ENCODE assay signal across 8 cellular contexts in the genomic region with DNA sequence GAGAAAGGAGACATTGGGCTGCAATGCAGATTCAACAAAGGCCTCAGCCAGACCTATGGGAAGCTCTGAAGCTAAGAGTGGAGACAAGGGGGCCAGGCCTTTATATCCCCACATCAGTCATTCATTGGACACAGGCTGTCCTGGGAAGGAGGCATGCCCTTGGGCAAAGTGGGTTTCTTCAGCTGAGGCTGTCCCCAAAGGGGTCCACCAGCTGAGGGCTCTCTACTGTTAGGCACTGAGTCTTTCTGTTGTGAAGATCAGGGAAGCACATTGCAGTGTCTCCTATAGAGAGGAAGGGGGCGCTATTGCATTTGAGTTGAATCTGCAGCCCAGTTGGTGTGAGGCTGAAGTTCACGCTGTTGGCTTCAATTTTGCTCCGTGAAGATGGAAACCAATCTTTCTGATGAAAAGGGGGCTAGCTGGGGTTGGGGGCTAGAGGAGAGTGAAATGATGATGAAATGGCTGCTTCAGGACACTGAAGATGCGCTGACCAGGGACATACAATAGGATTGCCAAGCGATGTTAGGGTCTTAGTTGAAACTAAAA. TPM values are rescaled to one million over a fixed set of nuclear protein-coding genes. Genes with fewer than 3 reads are reported as not detected.
DNase-seq lines count a peak whose midpoint lies in the region; ATAC-seq and TF ChIP-seq lines count a peak whose summit lies in the region.

No MANE protein-coding gene starts in this region.

- 32 to 42% methylated on average over 5 of the region's 5 CpGs for WGBS in lung, 2 donors
- WGBS in thyroid gland, 2 donors, result 23 to 25% methylated on average over 5 of the region's 5 CpGs

- ATAC-seq in HG02973 (IDR thresholded peaks at IDR 0.05; ENCODE audit: unreplicated experiment), result peak; percentile 63
- ATAC-seq in lung (ENCODE audit: insufficient read depth, low FRiP score), result peak; percentile 82

- H3K27ac ChIP-seq in WERI-Rb-1, result no peak overlapping the region
- H3K27ac ChIP-seq in lung (ENCODE audit: low read depth in 1 of 2, low read length in 1 of 2), result no peak overlapping the region
- H3K27ac ChIP-seq in thyroid gland, result no peak overlapping the region

- H3K36me3 ChIP-seq in WERI-Rb-1, result no peaks in the 10 kb centered on the region
- H3K36me3 ChIP-seq in lung (ENCODE audit: control insufficient read depth in 2 of 2, insufficient read depth in 2 of 2, low read length in 2 of 2), result no peaks in the 10 kb centered on the region
- no peaks in the 10 kb centered on the region for H3K36me3 ChIP-seq in thyroid gland

- DNase-seq in AG08395 (ENCODE audit: low spot score) (peak; percentile 71), GM13976 (ENCODE audit: low spot score) (peak; percentile 81), NCI-H2196 (lab: John Stamatoyannopoulos, UW; ENCODE audit: unreplicated experiment) (peak; percentile 49), WERI-Rb-1 (peak; percentile 33), dermis blood vessel endothelial cell (peak; percentile 77), lung (ENCODE audit: low spot score) (no peak), thyroid gland (peak; percentile 17 to 21)

- intact Hi-C loops in thyroid gland (cut with DNase I), result loop anchor here (10.0 kb wide), 2 partner anchors 179 to 219 kb away; a partner anchor contains a TSS

- TF ChIP-seq POLR2A in thyroid gland (IDR thresholded peaks at IDR 0.05), result no peak

- no peaks in the 10 kb centered on the region for H3K4me1 ChIP-seq in lung (ENCODE audit: control insufficient read depth in 2 of 2, insufficient read depth in 2 of 2, low read length in 2 of 2)
- no peaks in the 10 kb centered on the region for H3K4me1 ChIP-seq in thyroid gland

- H3K4me3 ChIP-seq in WERI-Rb-1 (ENCODE audit: low read depth, low read length) (no peak overlapping the region), lung (no peak overlapping the region), thyroid gland (replicated peaks in 1 of 3) (no peak overlapping the region)

- peaks cover 5% of the 10 kb centered on the region for H3K27me3 ChIP-seq in WERI-Rb-1 (ENCODE audit: insufficient read depth, low read depth, severe bottlenecking)
- no peaks in the 10 kb centered on the region for H3K27me3 ChIP-seq in lung (ENCODE audit: control insufficient read depth, insufficient read depth)
- H3K27me3 ChIP-seq in thyroid gland, result no peaks in the 10 kb centered on the region

- no peaks in the 10 kb centered on the region for H3K9me3 ChIP-seq in WERI-Rb-1 (ENCODE audit: severe bottlenecking)
- no peaks in the 10 kb centered on the region for H3K9me3 ChIP-seq in lung (ENCODE audit: control insufficient read depth in 2 of 2, insufficient read depth in 1 of 2, low read length in 1 of 2)
- no peaks in the 10 kb centered on the region for H3K9me3 ChIP-seq in thyroid gland

- TF ChIP-seq CTCF in GM13976 (IDR thresholded peaks at IDR 0.05; ENCODE audit: borderline replicate concordance, control extremely low read depth, extremely low read depth, insufficient read depth, missing control alignments) (peak; percentile 86), WERI-Rb-1 (IDR thresholded peaks at IDR 0.05; ENCODE audit: low read depth, low read length) (peak; percentile 85), lung (IDR thresholded peaks at IDR 0.05; ENCODE audit: control extremely low read depth, extremely low read depth) (peak; percentile 73), thyroid gland (IDR thresholded peaks at IDR 0.05) (peak; percentile 28 to 73 (median 70))

- in situ Hi-C loops in GM13976 (cut with MboI; ENCODE audit: low sequenced_read_pairs, unreplicated experiment), result loop anchor here (10.0 to 25.0 kb wide), 2 partner anchors 221 to 269 kb away; no protein-coding TSS in a partner anchor

RNA-seq across cellular contexts. Expression of a gene that starts 48.0 kb away (rescaled TPM):
- total RNA-seq in dermis blood vessel endothelial cell, result 221 and 297 TPM in 2 replicates
- 100 to 1,000 TPM; 181 to 430 TPM for total RNA-seq in lung
- polyA plus RNA-seq in lung, result 100 to 1,000 TPM; 169 to 417 TPM
- 100 to 1,000 TPM; 110 to 269 (median 202) TPM for total RNA-seq in thyroid gland

RNA-seq across cellular contexts. Expression of a gene that starts 49.0 kb away (rescaled TPM):
- total RNA-seq in dermis blood vessel endothelial cell (45.3 and 53.8 TPM in 2 replicates), lung (10 to 100 TPM; 19.0 to 40.8 TPM), thyroid gland (10 to 100 TPM; 20.6 to 42.0 (median 33.7) TPM)
- 10 to 100 TPM in 1 of 2 donors, 1 to 10 TPM in 1; 8.3 to 17.4 TPM for polyA plus RNA-seq in lung

RNA-seq across cellular contexts. Expression of a gene that starts 58.1 kb away (rescaled TPM):
- total RNA-seq in dermis blood vessel endothelial cell, result 22.6 and 33.6 TPM in 2 replicates
- total RNA-seq in lung, result 10 to 100 TPM; 48.1 to 50.4 TPM
- polyA plus RNA-seq in lung, result 10 to 100 TPM; 44.9 to 47.4 TPM
- total RNA-seq in thyroid gland, result 10 to 100 TPM; 29.8 to 70.3 (median 41.3) TPM
